Comparison of ENCODE assay signal across 24 cellular contexts in genomic region chr6:34864007-34864406, GRCh38.
"Had no signal": no experiment of that assay in that cellular context is flagged by ENCODE, and none has a peak within 500 bp of the region (broad histone marks: within the 10 kb centered on the region; RNA-seq: fewer than 3 reads in every experiment).

No MANE protein-coding gene starts in this region.

- H3K27ac ChIP-seq: ascending aorta, body of pancreas, Peyer's patch, RWPE1 had no signal

- H3K4me1 ChIP-seq: ascending aorta, body of pancreas, Peyer's patch had no signal

- ATAC-seq: activated naive CD4-positive, alpha-beta T cell treated with anti-CD3 and anti-CD28 coated beads, Interleukin-2, amount 50 U/mL, for 72 hours; activated naive CD8-positive, alpha-beta T cell treated with anti-CD3 and anti-CD28 coated beads, Interleukin-2, amount 50 U/mL, for 24 hours; activated T-cell treated with anti-CD3 and anti-CD28 coated beads, Interleukin-2, amount 50 U/mL, for 4 hours; body of pancreas had no signal

- H3K9me3 ChIP-seq: ascending aorta, body of pancreas, Peyer's patch had no signal

- H3K27me3 ChIP-seq: ascending aorta, body of pancreas, Peyer's patch had no signal

- DNase-seq: activated B cell treated with CpG ODN at 0.5 μM for 24 hours; activated CD4-positive, alpha-beta memory T cell treated with anti-CD3 and anti-CD28 coated beads for 36 hours; activated CD4-positive, alpha-beta T cell treated with anti-CD3 and anti-CD28 coated beads for 1 hour; activated CD4-positive, alpha-beta T cell treated with anti-CD3 and anti-CD28 coated beads, Interleukin-2, amount 10 ng/mL, durations not matched to agents 7 days and 5 days; activated CD8-positive, alpha-beta memory T cell treated with anti-CD3 and anti-CD28 coated beads for 24 hours; activated effector memory CD4-positive, alpha-beta T cell treated with anti-CD3 and anti-CD28 coated beads, Interleukin-2, amount 50 U/mL, for 16 hours; activated naive CD4-positive, alpha-beta T cell treated with Interleukin-2 at 50 U/mL for 16 hours; activated naive CD8-positive, alpha-beta T cell treated with anti-CD3 and anti-CD28 coated beads, Interleukin-2, amount 50 U/mL, for 24 hours; activated T-cell treated with anti-CD3 and anti-CD28 coated beads, Interleukin-2, amount 50 U/mL, for 4 hours; amniotic stem cell; body of pancreas; MM.1S; NCI-H1048; NCI-H146; NCI-H187 treated with DMSO at 0.1 percent for 48 hours; NCI-H2081 treated with DMSO at 0.1 percent for 48 hours; NCI-H446; NCI-H524; Peyer's patch; SHP77 treated with DMSO at 0.1 percent for 48 hours; T-helper 9 cell had no signal

- H3K4me3 ChIP-seq: ascending aorta, body of pancreas, Peyer's patch had no signal
